In genomic region chr5:172855597-172856292, GRCh38 we compare ENCODE assay signal across 11 cellular contexts. TPM values are rescaled to one million over a fixed set of nuclear protein-coding genes. Genes with fewer than 3 reads are reported as not detected.
DNase-seq lines count a peak whose midpoint lies in the region; ATAC-seq and TF ChIP-seq lines count a peak whose summit lies in the region.
"Had no signal": no experiment of that assay in that cellular context is flagged by ENCODE, and none has a peak within 500 bp of the region (broad histone marks: within the 10 kb centered on the region; RNA-seq: fewer than 3 reads in every experiment).

No MANE protein-coding gene starts in this region.

- peaks cover 85% of the 10 kb centered on the region for H3K79me2 ChIP-seq in GM23248 (ENCODE audit: insufficient read depth)

- DNase-seq in GM23248: peak; percentile 85
- no peak for DNase-seq in coronary artery (ENCODE audit: low spot score)
- DNase-seq in lung microvascular endothelial cell (ENCODE audit: low read depth in 2 of 2): peak; percentile 83 to 92
- peak; percentile 59 for DNase-seq in stomach
- DNase-seq in middle frontal gyrus (ENCODE audit: extremely low spot score, low spot score): no peak
- no peak for DNase-seq in stimulated activated CD8-positive, alpha-beta memory T cell treated with anti-CD3 and anti-CD28 coated beads, Interleukin-4, amount 100 ng/mL, for 48 hours
- DNase-seq: activated gamma-delta T cell treated with Interleukin-2 at 50 U/mL for 16 hours, DMS153, NCI-H524 had no signal

- 16 to 19% methylated on average over 18 of the region's 18 CpGs for WGBS in GM23248 (ENCODE audit: low coverage in 1 of 2, low lambda C conversion rate in 2 of 2, missing lambda C conversion rate in 2 of 2), 2 experiments
- 52 to 67% (median 58%) methylated on average over 14 to 18 of the region's 18 CpGs for WGBS in stomach, 5 donors

- TF ChIP-seq EP300 in stomach (IDR thresholded peaks at IDR 0.05): no peak

- H3K27ac ChIP-seq in GM23248 (peak overlapping the region; percentile 82), coronary artery (peak overlapping the region; percentile 71 to 97), stomach (peak overlapping the region; percentile 80 to 98 (median 94))

- no peaks in the 10 kb centered on the region for H4K20me1 ChIP-seq in GM23248 (ENCODE audit: insufficient read depth)

- H3K36me3 ChIP-seq in GM23248 (ENCODE audit: low read depth): no peaks in the 10 kb centered on the region
- no peaks in the 10 kb centered on the region for H3K36me3 ChIP-seq in stomach

- H3K4me1 ChIP-seq in GM23248 (ENCODE audit: insufficient read depth) (peaks cover 71% of the 10 kb centered on the region), stomach (peaks cover 86 to 100% (median 93%) of the 10 kb centered on the region in 4 donors)

- peak overlapping the region; percentile 9 for H3K4me2 ChIP-seq in GM23248 (ENCODE audit: unreplicated experiment)

- no peak for TF ChIP-seq POLR2A in stomach (IDR thresholded peaks at IDR 0.05)

- H3K9me3 ChIP-seq in GM23248 (ENCODE audit: low read depth) (no peaks in the 10 kb centered on the region), stomach (no peaks in the 10 kb centered on the region)

- intact Hi-C loops in stomach (cut with DNase I; ENCODE audit: low total_unique reads): no loop called here

- H3K4me3 ChIP-seq in GM23248 (no peak overlapping the region), coronary artery (no peak overlapping the region), stomach (no peak overlapping the region)

- no peak overlapping the region for H2AFZ ChIP-seq in GM23248

- in situ Hi-C loops in GM23248 (cut with MboI): no loop called here

- peaks cover 60% of the 10 kb centered on the region for H3F3A ChIP-seq in GM23248 (ENCODE audit: insufficient read depth)

- no peaks in the 10 kb centered on the region for H3K27me3 ChIP-seq in GM23248 (replicated peaks; ENCODE audit: insufficient read depth)
- no peaks in the 10 kb centered on the region for H3K27me3 ChIP-seq in stomach

- TF ChIP-seq CTCF in coronary artery (IDR thresholded peaks at IDR 0.05) (no peak), stomach (IDR thresholded peaks at IDR 0.05) (no peak)

- peak overlapping the region; percentile 77 for H3K9ac ChIP-seq in GM23248

- no peaks in the 10 kb centered on the region for H3K9me2 ChIP-seq in GM23248 (ENCODE audit: insufficient read depth)

- no peak for ATAC-seq in HG02885 (IDR thresholded peaks at IDR 0.05; ENCODE audit: poor library complexity, unreplicated experiment)
- no peak for ATAC-seq in HG03108 (IDR thresholded peaks at IDR 0.05; ENCODE audit: unreplicated experiment)

RNA-seq across cellular contexts. Expression of gene ERGIC1, which starts 21.7 kb away (rescaled TPM):
- 233 and 235 TPM in 2 replicates for total RNA-seq in GM23248 (2014; rRNA removed; shearing (Covaris generic))
- polyA plus RNA-seq in GM23248 (2016; fragmentation: Nextera tagmentation; extraction: Ambion mirVana) (66.4 and 75.8 TPM in 2 replicates), stomach (10 to 100 TPM; 54.5 to 95.3 (median 83.7) TPM)
- total RNA-seq in lung microvascular endothelial cell (51.0 and 81.3 TPM in 2 replicates), stomach (100 to 1,000 TPM in 4 of 5 donors, 10 to 100 TPM in 1; 98.8 to 293 (median 137) TPM)

Comparison
In these comparisons a context has a peak if more than half of its experiments do, and no peak if none do; other contexts are left out.
1. DNase-seq: peak in GM23248 (single experiment), lung microvascular endothelial cell (2 of 2) and stomach (single experiment); none in coronary artery (single experiment), middle frontal gyrus (single experiment) and stimulated activated CD8-positive, alpha-beta memory T cell treated with anti-CD3 and anti-CD28 coated beads, Interleukin-4, amount 100 ng/mL, for 48 hours (single experiment).
2. Peak in every context shown above with its lines, with median percentiles within 50 percentile points of each other: H3K27ac ChIP-seq.